ENCODE assay signal across 22 cellular contexts in genomic region chr2:57207191-57207590, GRCh38.
"Had no signal": no experiment of that assay in that cellular context is flagged by ENCODE, and none has a peak within 500 bp of the region (broad histone marks: within the 10 kb centered on the region; RNA-seq: fewer than 3 reads in every experiment).

No MANE protein-coding gene starts in this region.

- H3K4me3 Mint-ChIP-seq: immature natural killer cell; naive thymus-derived CD8-positive, alpha-beta T cell had no signal

- H3K27me3 ChIP-seq: dorsolateral prefrontal cortex, neutrophil, right lobe of liver, stomach, transverse colon had no signal

- H3K27ac Mint-ChIP-seq: immature natural killer cell; naive thymus-derived CD8-positive, alpha-beta T cell had no signal

- H3K4me1 Mint-ChIP-seq: immature natural killer cell; naive thymus-derived CD8-positive, alpha-beta T cell had no signal

- H3K4me1 ChIP-seq: psoas muscle, right lobe of liver, stomach, transverse colon had no signal

- ATAC-seq: esophagus mucosa; left cardiac atrium; mucosa of descending colon; naive thymus-derived CD8-positive, alpha-beta T cell; psoas muscle had no signal

- H3K36me3 ChIP-seq: neutrophil, right lobe of liver, stomach, thoracic aorta, transverse colon had no signal

- DNase-seq: central memory CD4-positive, alpha-beta T cell; cortex of kidney; dorsolateral prefrontal cortex; effector CD8-positive, alpha-beta T cell; glutamatergic neuron; immature natural killer cell; kidney; left cardiac atrium; mucosa of descending colon; naive thymus-derived CD8-positive, alpha-beta T cell; psoas muscle; retina; right lobe of liver; small intestine; stimulated activated CD4-positive, alpha-beta T cell treated with anti-CD3 and anti-CD28 coated beads, Interleukin-12 subunit alpha, Interleukin-12 subunit beta, amount 100 ng/mL, for 4 hours; stimulated activated naive CD4-positive, alpha-beta T cell; stomach; substantia nigra; transverse colon had no signal

- H3K9me3 ChIP-seq: mucosa of descending colon, neutrophil, psoas muscle, right lobe of liver, stomach, thoracic aorta, transverse colon had no signal

- H3K27ac ChIP-seq: dorsolateral prefrontal cortex, neutrophil, psoas muscle, right lobe of liver, stomach, thoracic aorta, transverse colon had no signal

- H3K4me3 ChIP-seq: dorsolateral prefrontal cortex, mucosa of descending colon, psoas muscle, right lobe of liver, stomach, thoracic aorta, transverse colon had no signal

- H3K27me3 Mint-ChIP-seq: naive thymus-derived CD8-positive, alpha-beta T cell had no signal

- H3K36me3 Mint-ChIP-seq: immature natural killer cell; naive thymus-derived CD8-positive, alpha-beta T cell had no signal
